In the genomic region with DNA sequence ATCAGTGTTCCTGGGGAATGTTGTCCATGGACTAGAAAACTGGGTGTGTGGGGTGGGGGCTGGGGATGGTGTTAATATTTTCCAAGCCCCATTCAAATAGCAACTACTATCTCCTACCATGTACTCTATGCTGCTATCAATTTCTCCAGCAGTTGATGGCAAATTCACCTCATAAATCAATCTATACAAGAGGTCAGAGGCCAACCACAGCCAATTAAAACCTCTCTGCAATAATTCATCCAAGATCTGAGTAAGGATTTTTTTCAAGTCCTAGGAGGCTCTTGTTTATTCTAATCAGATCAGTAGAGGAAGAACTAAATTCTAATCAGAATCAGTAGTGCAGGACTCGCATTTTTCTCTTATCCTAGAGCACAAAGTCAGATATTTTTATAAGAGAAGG, we compare ENCODE assay signal across 19 cellular contexts.
"Had no signal": no experiment of that assay in that cellular context is flagged by ENCODE, and none has a peak within 500 bp of the region (broad histone marks: within the 10 kb centered on the region; RNA-seq: fewer than 3 reads in every experiment).

No MANE protein-coding gene starts in this region.

- DNase-seq: dermis blood vessel endothelial cell; dorsolateral prefrontal cortex; effector CD4-positive, alpha-beta T cell; effector memory CD4-positive, alpha-beta T cell; foreskin keratinocyte; heart left ventricle; hypothalamus; immature natural killer cell; islet precursor cell; kidney; left cardiac atrium; left ventricle myocardium inferior; mammary epithelial cell; mesendoderm; midbrain; naive thymus-derived CD4-positive, alpha-beta T cell had no signal

- H3K4me1 Mint-ChIP-seq: immature natural killer cell had no signal

- H3K27ac Mint-ChIP-seq: immature natural killer cell; memory B cell; naive thymus-derived CD4-positive, alpha-beta T cell had no signal

- H3K4me3 Mint-ChIP-seq: immature natural killer cell; memory B cell; naive thymus-derived CD4-positive, alpha-beta T cell had no signal

- H3K9me3 Mint-ChIP-seq: immature natural killer cell; memory B cell; naive thymus-derived CD4-positive, alpha-beta T cell had no signal

- ATAC-seq: foreskin keratinocyte; gastroesophageal sphincter; heart left ventricle; left cardiac atrium; left lobe of liver; naive thymus-derived CD4-positive, alpha-beta T cell had no signal

- H3K36me3 Mint-ChIP-seq: immature natural killer cell had no signal
